8 cellular contexts compared by ENCODE assay signal in genomic region chr7:50632561-50633413, GRCh38.
DNase-seq lines count a peak whose midpoint lies in the region; ATAC-seq lines count a peak whose summit lies in the region.

No MANE protein-coding gene starts in this region.

- H3K27me3 ChIP-seq in adipocyte (replicated peaks; ENCODE audit: control insufficient read depth, insufficient read depth, low read length) = no peaks in the 10 kb centered on the region

- peak; percentile 82 for ATAC-seq in GM19467 (IDR thresholded peaks at IDR 0.05; ENCODE audit: unreplicated experiment)

- H3K4me1 ChIP-seq in adipocyte (ENCODE audit: control insufficient read depth, insufficient read depth, low read length) = peaks cover 13% of the 10 kb centered on the region

- no peaks in the 10 kb centered on the region for H3K9me3 ChIP-seq in adipocyte (ENCODE audit: control insufficient read depth, low read length)

- peak; percentile 52 for DNase-seq in DMS153 treated with DMSO at 0.1 percent for 48 hours (lab: John Stamatoyannopoulos, UW; ENCODE audit: unreplicated experiment)
- peak; percentile 61 for DNase-seq in HT1080 (ENCODE audit: low read depth)
- DNase-seq in SKM-1 (lab: John Stamatoyannopoulos, UW; ENCODE audit: unreplicated experiment) = peak; percentile 21
- DNase-seq in adipocyte (ENCODE audit: low read depth) = peak; percentile 56
- DNase-seq in iris pigment epithelial cell (ENCODE audit: low read depth) = peak; percentile 70
- DNase-seq in stimulated activated CD4-positive, alpha-beta T cell treated with anti-CD3 and anti-CD28 coated beads, Interleukin-4, amount 100 ng/mL, for 48 hours (ENCODE audit: low read depth in 2 of 2) = peak; percentile 29 to 39
- DNase-seq in OCI-M2 (lab: John Stamatoyannopoulos, UW; ENCODE audit: unreplicated experiment) = no peak

- H3K9ac ChIP-seq in adipocyte (ENCODE audit: low read length) = no peak overlapping the region

- no peaks in the 10 kb centered on the region for H3K36me3 ChIP-seq in adipocyte (ENCODE audit: control insufficient read depth, insufficient read depth, low read length, severe bottlenecking)

- no peak overlapping the region for H3K4me3 ChIP-seq in adipocyte (ENCODE audit: low read length)
